ENCODE assay signal across 9 cellular contexts in genomic region chr2:161415467-161416293, GRCh38. TPM values are rescaled to one million over a fixed set of nuclear protein-coding genes. Genes with fewer than 3 reads are reported as not detected.
DNase-seq lines count a peak whose midpoint lies in the region; ATAC-seq and TF ChIP-seq lines count a peak whose summit lies in the region.
"Had no signal": no experiment of that assay in that cellular context is flagged by ENCODE, and none has a peak within 500 bp of the region (broad histone marks: within the 10 kb centered on the region; RNA-seq: fewer than 3 reads in every experiment).

No MANE protein-coding gene starts in this region.

- no peaks in the 10 kb centered on the region for H3K9me3 Mint-ChIP-seq in activated CD4-positive, alpha-beta T cell treated with anti-CD3 and anti-CD28 coated beads, Interleukin-2, amount 10 ng/mL, durations not matched to agents 7 days and 5 days
- H3K9me3 Mint-ChIP-seq in stimulated activated effector memory CD8-positive, alpha-beta T cell treated with anti-CD3 and anti-CD28 coated beads, Interleukin-12 subunit alpha, Interleukin-12 subunit beta, amount 100 ng/mL, for 72 hours, result no peaks in the 10 kb centered on the region

- peaks cover 36% of the 10 kb centered on the region for H3K4me1 ChIP-seq in effector memory CD4-positive, alpha-beta T cell (ENCODE audit: control insufficient read depth, insufficient read depth, low read length, poor library complexity, severe bottlenecking)
- H3K4me1 ChIP-seq in esophagus squamous epithelium, result peaks cover 20 to 52% (median 36%) of the 10 kb centered on the region in 3 donors

- H3K27ac ChIP-seq in effector memory CD4-positive, alpha-beta T cell (ENCODE audit: insufficient read depth, low read length, poor library complexity, severe bottlenecking), result no peak overlapping the region
- H3K27ac ChIP-seq in esophagus squamous epithelium, result no peak overlapping the region
- H3K27ac ChIP-seq: neutrophil had no signal

- intact Hi-C loops in esophagus squamous epithelium (cut with DNase I), result no loop called here

- 10 to 12% methylated on average over 18 to 21 of the region's 21 CpGs for WGBS in esophagus squamous epithelium, 2 donors

- POLR2A ChIA-PET in activated CD4-positive, alpha-beta T cell treated with anti-CD3 and anti-CD28 coated beads, Interleukin-2, amount 10 ng/mL, durations not matched to agents 7 days and 5 days (lab: Charles Lee), result interaction anchor here (0.5 kb wide), 1 partner anchor 604 kb away, joined by 4 read pairs; no protein-coding TSS in a partner anchor

- H3K4me3 ChIP-seq in effector memory CD4-positive, alpha-beta T cell (ENCODE audit: insufficient read depth, low read depth, low read length, poor library complexity, severe bottlenecking), result peak overlapping the region; percentile 46
- H3K4me3 ChIP-seq in esophagus squamous epithelium, result peak overlapping the region in 2 of 4 donors; percentile 52 to 72

- no peak for DNase-seq in activated CD4-positive, alpha-beta T cell treated with anti-CD3 and anti-CD28 coated beads, Interleukin-2, amount 10 ng/mL, durations not matched to agents 7 days and 5 days
- DNase-seq in activated CD4-positive, alpha-beta T cell treated with anti-CD3 and anti-CD28 coated beads for 4 hours, result no peak
- peak; percentile 66 for DNase-seq in NCI-H748 treated with DMSO at 0.1 percent for 48 hours (lab: John Stamatoyannopoulos, UW)
- DNase-seq in effector memory CD4-positive, alpha-beta T cell, result no peak
- no peak for DNase-seq in stimulated activated effector memory CD8-positive, alpha-beta T cell treated with anti-CD3 and anti-CD28 coated beads, Interleukin-12 subunit alpha, Interleukin-12 subunit beta, amount 100 ng/mL, for 72 hours (ENCODE audit: low spot score in 2 of 2)
- DNase-seq in esophagus squamous epithelium (lab: John Stamatoyannopoulos, UW), result no peak

- TF ChIP-seq POLR2A in esophagus squamous epithelium (IDR thresholded peaks at IDR 0.05), result no peak

- no peak for TF ChIP-seq CTCF in esophagus squamous epithelium (IDR thresholded peaks at IDR 0.05)

- H3K4me3 Mint-ChIP-seq in activated CD4-positive, alpha-beta T cell treated with anti-CD3 and anti-CD28 coated beads, Interleukin-2, amount 10 ng/mL, durations not matched to agents 7 days and 5 days, result peak overlapping the region; percentile 55
- peak overlapping the region; percentile 73 for H3K4me3 Mint-ChIP-seq in stimulated activated effector memory CD8-positive, alpha-beta T cell treated with anti-CD3 and anti-CD28 coated beads, Interleukin-12 subunit alpha, Interleukin-12 subunit beta, amount 100 ng/mL, for 72 hours

- H3K36me3 ChIP-seq in effector memory CD4-positive, alpha-beta T cell (ENCODE audit: control insufficient read depth, insufficient read depth, low read length), result no peaks in the 10 kb centered on the region
- H3K36me3 ChIP-seq in esophagus squamous epithelium, result peaks cover 0 to 6% (median 0%) of the 10 kb centered on the region in 3 donors
- H3K36me3 ChIP-seq: neutrophil had no signal

- peaks cover 48% of the 10 kb centered on the region for H3K4me1 Mint-ChIP-seq in activated CD4-positive, alpha-beta T cell treated with anti-CD3 and anti-CD28 coated beads, Interleukin-2, amount 10 ng/mL, durations not matched to agents 7 days and 5 days
- H3K4me1 Mint-ChIP-seq in stimulated activated effector memory CD8-positive, alpha-beta T cell treated with anti-CD3 and anti-CD28 coated beads, Interleukin-12 subunit alpha, Interleukin-12 subunit beta, amount 100 ng/mL, for 72 hours, result peaks cover 58% of the 10 kb centered on the region

- H3K27me3 ChIP-seq in effector memory CD4-positive, alpha-beta T cell (replicated peaks; ENCODE audit: control insufficient read depth, insufficient read depth, low read length, poor library complexity, severe bottlenecking), result peaks cover 64% of the 10 kb centered on the region
- peaks cover 17 to 76% (median 45%) of the 10 kb centered on the region in 4 donors for H3K27me3 ChIP-seq in esophagus squamous epithelium

- H3K36me3 Mint-ChIP-seq in activated CD4-positive, alpha-beta T cell treated with anti-CD3 and anti-CD28 coated beads, Interleukin-2, amount 10 ng/mL, durations not matched to agents 7 days and 5 days (ENCODE audit: low read depth), result peaks cover 18% of the 10 kb centered on the region
- H3K36me3 Mint-ChIP-seq in stimulated activated effector memory CD8-positive, alpha-beta T cell treated with anti-CD3 and anti-CD28 coated beads, Interleukin-12 subunit alpha, Interleukin-12 subunit beta, amount 100 ng/mL, for 72 hours, result peaks cover 11% of the 10 kb centered on the region

- peaks cover 68% of the 10 kb centered on the region for H3K27me3 Mint-ChIP-seq in activated CD4-positive, alpha-beta T cell treated with anti-CD3 and anti-CD28 coated beads, Interleukin-2, amount 10 ng/mL, durations not matched to agents 7 days and 5 days

- no peak for ATAC-seq in stimulated activated effector memory CD8-positive, alpha-beta T cell treated with anti-CD3 and anti-CD28 coated beads, Interleukin-12 subunit alpha, Interleukin-12 subunit beta, amount 100 ng/mL, for 72 hours
- ATAC-seq in HG02885 (IDR thresholded peaks at IDR 0.05; ENCODE audit: poor library complexity, unreplicated experiment), result no peak
- no peak for ATAC-seq in GM18870 (IDR thresholded peaks at IDR 0.05; ENCODE audit: unreplicated experiment)

- no peaks in the 10 kb centered on the region for H3K9me3 ChIP-seq in effector memory CD4-positive, alpha-beta T cell (ENCODE audit: control insufficient read depth, low read length)
- no peaks in the 10 kb centered on the region for H3K9me3 ChIP-seq in esophagus squamous epithelium
- H3K9me3 ChIP-seq: neutrophil had no signal

- CTCF ChIA-PET in activated CD4-positive, alpha-beta T cell treated with anti-CD3 and anti-CD28 coated beads, Interleukin-2, amount 10 ng/mL, durations not matched to agents 7 days and 5 days (lab: Charles Lee), result interaction anchor here (1.6 to 1.8 kb wide), 2 partner anchors 10 to 12 kb away, joined by 6 read pairs; no protein-coding TSS in a partner anchor

- no peak overlapping the region for H3K27ac Mint-ChIP-seq in activated CD4-positive, alpha-beta T cell treated with anti-CD3 and anti-CD28 coated beads, Interleukin-2, amount 10 ng/mL, durations not matched to agents 7 days and 5 days
- peak overlapping the region; percentile 26 for H3K27ac Mint-ChIP-seq in stimulated activated effector memory CD8-positive, alpha-beta T cell treated with anti-CD3 and anti-CD28 coated beads, Interleukin-12 subunit alpha, Interleukin-12 subunit beta, amount 100 ng/mL, for 72 hours

RNA-seq across cellular contexts. Expression of gene TBR1, which starts 0.4 kb away (rescaled TPM):
- total RNA-seq in activated CD4-positive, alpha-beta T cell treated with anti-CD3 and anti-CD28 coated beads, Interleukin-2, amount 10 ng/mL, durations not matched to agents 7 days and 5 days, result not detected
- total RNA-seq in esophagus squamous epithelium, result under 1 TPM in 1 of 4 donors, not detected in 3; under 0.01 TPM
